ENCODE assay signal across 8 cellular contexts in genomic region chr21:15065381-15066230, GRCh38.
DNase-seq lines count a peak whose midpoint lies in the region; ATAC-seq and TF ChIP-seq lines count a peak whose summit lies in the region.

No MANE protein-coding gene starts in this region.

- peak; percentile 14 for ATAC-seq in HG03354 (IDR thresholded peaks at IDR 0.05; ENCODE audit: poor library complexity, severe bottlenecking, unreplicated experiment)
- ATAC-seq in GM21825 (IDR thresholded peaks at IDR 0.05; ENCODE audit: unreplicated experiment), result no peak

- no peak for TF ChIP-seq CTCF in neutrophil (IDR thresholded peaks at IDR 0.05)

- no peak overlapping the region for H3K27ac ChIP-seq in SK-N-MC
- peak overlapping the region; percentile 84 for H3K27ac ChIP-seq in neutrophil
- H3K27ac ChIP-seq in stomach smooth muscle (ENCODE audit: low read length), result peak overlapping the region; percentile 91

- H3K36me3 ChIP-seq in SK-N-MC (ENCODE audit: insufficient read depth, low read length), result no peaks in the 10 kb centered on the region
- H3K36me3 ChIP-seq in neutrophil, result no peaks in the 10 kb centered on the region
- no peaks in the 10 kb centered on the region for H3K36me3 ChIP-seq in stomach smooth muscle (ENCODE audit: control insufficient read depth in 2 of 2, insufficient read depth in 2 of 2, low read length in 2 of 2)

- H3K4me3 ChIP-seq in SK-N-MC (peak overlapping the region; percentile 89), neutrophil (ENCODE audit: low read depth in 1 of 2, low read length in 1 of 2) (peak overlapping the region; percentile 71 to 72), stomach smooth muscle (ENCODE audit: low read length in 2 of 2) (peak overlapping the region; percentile 62 to 79)

- peaks cover 3% of the 10 kb centered on the region for H3K27me3 ChIP-seq in neutrophil
- H3K27me3 ChIP-seq in stomach smooth muscle (ENCODE audit: control insufficient read depth in 1 of 2, insufficient read depth in 2 of 2, low read length in 2 of 2), result no peaks in the 10 kb centered on the region

- H3K4me1 ChIP-seq in neutrophil (ENCODE audit: control insufficient read depth in 1 of 2, insufficient read depth in 1 of 2, low read depth in 1 of 2, low read length in 1 of 2) (peaks cover 40 to 47% of the 10 kb centered on the region in 2 experiments), stomach smooth muscle (ENCODE audit: control insufficient read depth, insufficient read depth, low read length) (peaks cover 2% of the 10 kb centered on the region)

- H3K9ac ChIP-seq in SK-N-MC (ENCODE audit: insufficient read length), result peak overlapping the region; percentile 76
- H3K9ac ChIP-seq in stomach smooth muscle (ENCODE audit: low read length in 2 of 2), result peak overlapping the region; percentile 81 to 90

- DNase-seq in GM04503 (ENCODE audit: low read depth) (peak; percentile 51), SK-N-MC (ENCODE audit: low read depth, low spot score) (no peak), germinal center (ENCODE audit: low spot score) (peak; percentile 59)
- peak; percentile 80 for DNase-seq in activated naive CD4-positive, alpha-beta T cell treated with anti-CD3 and anti-CD28 coated beads, Interleukin-2, amount 50 U/mL, for 16 hours

- H3K9me3 ChIP-seq in SK-N-MC (ENCODE audit: low read depth, low read length), result no peaks in the 10 kb centered on the region
- no peaks in the 10 kb centered on the region for H3K9me3 ChIP-seq in neutrophil
- H3K9me3 ChIP-seq in stomach smooth muscle (ENCODE audit: control insufficient read depth in 2 of 2, low read length in 2 of 2), result no peaks in the 10 kb centered on the region
